9 cellular contexts compared by ENCODE assay signal in genomic region chr6:52672422-52673025, GRCh38. TPM values are rescaled to one million over a fixed set of nuclear protein-coding genes. Genes with fewer than 3 reads are reported as not detected.
A peak's percentile ranks its signal among the peaks of the same experiment; 100 is the strongest.
DNase-seq lines count a peak whose midpoint lies in the region; ATAC-seq, FAIRE-seq and TF ChIP-seq lines count a peak whose summit lies in the region.
"Had no signal": no experiment of that assay in that cellular context is flagged by ENCODE, and none has a peak within 500 bp of the region (broad histone marks: within the 10 kb centered on the region; RNA-seq: fewer than 3 reads in every experiment).

No MANE protein-coding gene starts in this region.

- no peaks in the 10 kb centered on the region for H3K27me3 Mint-ChIP-seq in activated naive CD4-positive, alpha-beta T cell treated with anti-CD3 and anti-CD28 coated beads, Interleukin-2, amount 50 U/mL, for 24 hours

- no peak overlapping the region for H3K27ac ChIP-seq in endothelial cell of umbilical vein (ENCODE audit: insufficient read depth, low read depth, low read length)
- H3K27ac ChIP-seq in small intestine (ENCODE audit: low read depth in 1 of 2, low read length in 1 of 2) = no peak overlapping the region

- dilution Hi-C loops in endothelial cell of umbilical vein (cut with MboI; ENCODE audit: extremely low pct_ligation_motif_present, low sequenced_read_pairs) = loop anchor here (25.0 kb wide), 1 partner anchor 285 kb away; no protein-coding TSS in a partner anchor

- no peaks in the 10 kb centered on the region for H3K79me2 ChIP-seq in endothelial cell of umbilical vein (ENCODE audit: control insufficient read depth, insufficient read depth, low read length)

- TF ChIP-seq POLR2A in endothelial cell of umbilical vein (IDR thresholded peaks at IDR 0.05; ENCODE audit: low read depth, low read length) = no peak

- no peak for TF ChIP-seq CTCF in endothelial cell of umbilical vein (IDR thresholded peaks at IDR 0.05; ENCODE audit: extremely low read depth in 1 of 2, insufficient read depth in 1 of 2, low read depth in 1 of 2, low read length in 2 of 2)

- CTCF ChIA-PET in endothelial cell of umbilical vein (lab: Charles Lee) = interaction anchor here (0.8 to 1.4 kb wide), 4 partner anchors 20 to 409 kb away, joined by 3 to 5 read pairs (median 4); no protein-coding TSS in a partner anchor

- intact Hi-C loops in endothelial cell of umbilical vein (cut with micrococcal nuclease) = loop anchor here (5.0 kb wide), 1 partner anchor 400 kb away; no protein-coding TSS in a partner anchor

- DNase-seq in activated naive CD4-positive, alpha-beta T cell treated with Interleukin-2 at 50 U/mL for 16 hours = no peak
- DNase-seq in RCC 7860 (ENCODE audit: low spot score) (peak; percentile 20), endothelial cell of umbilical vein (ENCODE audit: low read depth, low spot score) (no peak), small intestine (peak; percentile 58), DMS114 treated with DMSO at 0.1 percent for 48 hours (lab: John Stamatoyannopoulos, UW; ENCODE audit: unreplicated experiment) (no peak), NCI-H2029 (lab: John Stamatoyannopoulos, UW) (no peak)
- DNase-seq: NCI-H748 treated with DMSO at 0.1 percent for 48 hours had no signal

- no peaks in the 10 kb centered on the region for H4K20me1 ChIP-seq in endothelial cell of umbilical vein (replicated peaks; ENCODE audit: control insufficient read depth, extremely low read depth, insufficient read depth, low read length)

- no peak overlapping the region for H2AFZ ChIP-seq in endothelial cell of umbilical vein (ENCODE audit: low read depth, low read length)

- peaks cover 34% of the 10 kb centered on the region for H3K4me1 Mint-ChIP-seq in activated naive CD4-positive, alpha-beta T cell treated with anti-CD3 and anti-CD28 coated beads, Interleukin-2, amount 50 U/mL, for 24 hours

- H3K36me3 Mint-ChIP-seq in activated naive CD4-positive, alpha-beta T cell treated with anti-CD3 and anti-CD28 coated beads, Interleukin-2, amount 50 U/mL, for 24 hours = peaks cover 8% of the 10 kb centered on the region

- no peak for ATAC-seq in HG02981 (IDR thresholded peaks at IDR 0.05; ENCODE audit: unreplicated experiment)

- H3K9ac ChIP-seq in endothelial cell of umbilical vein (replicated peaks; ENCODE audit: extremely low read depth, insufficient read depth, low read length) = no peak overlapping the region

- WGBS in small intestine, 3 donors = 63 to 83% (median 70%) methylated on average over 9 of the region's 9 CpGs

- peak overlapping the region; percentile 2 for H3K4me3 Mint-ChIP-seq in activated naive CD4-positive, alpha-beta T cell treated with anti-CD3 and anti-CD28 coated beads, Interleukin-2, amount 50 U/mL, for 24 hours

- FAIRE-seq in RCC 7860 (lab: Jason Lieb, UNC) (no peak), endothelial cell of umbilical vein (lab: Jason Lieb, UNC) (no peak), small intestine (lab: Jason Lieb, UNC) (no peak)

- BruUV-seq in endothelial cell of umbilical vein (replicated peaks; lab: Mats Ljungman, UMichigan) = no TSS peak

- H3K9me3 ChIP-seq in endothelial cell of umbilical vein (replicated peaks; ENCODE audit: control insufficient read depth, insufficient read depth, low read length) (no peaks in the 10 kb centered on the region), small intestine (ENCODE audit: control insufficient read depth, low read depth) (no peaks in the 10 kb centered on the region)

- no peaks in the 10 kb centered on the region for H3K27me3 ChIP-seq in endothelial cell of umbilical vein (ENCODE audit: control insufficient read depth in 2 of 2, insufficient read depth in 2 of 2, low read length in 2 of 2)
- H3K27me3 ChIP-seq in small intestine (ENCODE audit: control insufficient read depth in 2 of 2, insufficient read depth in 2 of 2, low read length in 2 of 2) = no peaks in the 10 kb centered on the region

- H3K4me2 ChIP-seq in endothelial cell of umbilical vein (ENCODE audit: insufficient read depth, low read length) = no peak overlapping the region

- H3K9me3 Mint-ChIP-seq in activated naive CD4-positive, alpha-beta T cell treated with anti-CD3 and anti-CD28 coated beads, Interleukin-2, amount 50 U/mL, for 24 hours = no peaks in the 10 kb centered on the region

- POLR2A ChIA-PET in endothelial cell of umbilical vein (lab: Charles Lee) = no interaction called here

- H3K4me1 ChIP-seq in endothelial cell of umbilical vein (ENCODE audit: control insufficient read depth, extremely low read depth, insufficient read depth, low read length) (peaks cover 7% of the 10 kb centered on the region), small intestine (ENCODE audit: control insufficient read depth in 2 of 2, insufficient read depth in 1 of 2, low read depth in 1 of 2, low read length in 1 of 2) (peaks cover 3 to 5% of the 10 kb centered on the region in 2 donors)

- no peaks in the 10 kb centered on the region for H3K9me1 ChIP-seq in endothelial cell of umbilical vein (replicated peaks; ENCODE audit: control insufficient read depth, extremely low read depth, insufficient read depth, low read length)

- H3K4me3 ChIP-seq in endothelial cell of umbilical vein (replicated peaks in 1 of 3; ENCODE audit: insufficient read depth in 1 of 3, low read depth in 1 of 3, low read length in 3 of 3) (no peak overlapping the region), small intestine (ENCODE audit: low read depth in 1 of 2, low read length in 2 of 2) (no peak overlapping the region)

- H3K27ac Mint-ChIP-seq in activated naive CD4-positive, alpha-beta T cell treated with anti-CD3 and anti-CD28 coated beads, Interleukin-2, amount 50 U/mL, for 24 hours = no peak overlapping the region

- H3K36me3 ChIP-seq in endothelial cell of umbilical vein (ENCODE audit: control insufficient read depth in 2 of 2, extremely low read depth in 1 of 2, insufficient read depth in 2 of 2, low read length in 2 of 2) (no peaks in the 10 kb centered on the region), small intestine (ENCODE audit: control insufficient read depth in 2 of 2, insufficient read depth in 2 of 2, low read length in 2 of 2) (no peaks in the 10 kb centered on the region)

TF ChIP-seq in endothelial cell of umbilical vein, 7 proteins besides CTCF, POLR2A, EP300 and RAD21:
- TF ChIP-seq GATA2 (IDR thresholded peaks at IDR 0.05; ENCODE audit: insufficient read depth, insufficient read length, low read depth, low read length) (no peak), MAX (IDR thresholded peaks at IDR 0.05; ENCODE audit: insufficient read depth, insufficient read length) (no peak), FOS (IDR thresholded peaks at IDR 0.05; ENCODE audit: borderline replicate concordance, insufficient read depth, low read length) (peak; percentile 22), POLR2AphosphoS5 (IDR thresholded peaks at IDR 0.05; ENCODE audit: insufficient read depth, low read depth, low read length) (no peak)

RNA-seq across cellular contexts. Expression of gene TMEM14A, which starts 1.6 kb away (rescaled TPM):
- total RNA-seq in endothelial cell of umbilical vein = 19.5 and 22.5 TPM in 2 replicates
- polyA plus RNA-seq in endothelial cell of umbilical vein (21.3 and 33.7 TPM in 2 replicates), small intestine (10 to 100 TPM; 26.7 to 39.2 (median 34.2) TPM)
- 23.2 and 24.5 TPM in 2 replicates for polyA plus RNA-seq in endothelial cell of umbilical vein (2011; cell fraction: cytosol; rRNA removed)
- 9.4 and 14.3 TPM in 2 replicates for polyA plus RNA-seq in endothelial cell of umbilical vein (2011; cell fraction: nucleus; rRNA removed)
- 21.9 and 31.7 TPM in 2 replicates for polyA plus RNA-seq in endothelial cell of umbilical vein (2012)
- 5.6 and 6.8 TPM in 2 replicates for polyA minus RNA-seq in endothelial cell of umbilical vein
- polyA minus RNA-seq in endothelial cell of umbilical vein (2011; cell fraction: cytosol; rRNA and poly(A)+ RNA removed) = 10.4 TPM
- polyA minus RNA-seq in endothelial cell of umbilical vein (2011; cell fraction: nucleus; rRNA and poly(A)+ RNA removed) = 1.5 and 2.2 TPM in 2 replicates

Comparison
In these comparisons a context has a peak if more than half of its experiments do, and no peak if none do; other contexts are left out.
1. DNase-seq: peak in RCC 7860 (single experiment) and small intestine (single experiment); none in activated naive CD4-positive, alpha-beta T cell treated with Interleukin-2 at 50 U/mL for 16 hours (single experiment), endothelial cell of umbilical vein (single experiment), DMS114 treated with DMSO at 0.1 percent for 48 hours (single experiment) and NCI-H2029 (single experiment).